ENCODE assay signal across 8 cellular contexts in genomic region chr17:7583253-7584109, GRCh38. TPM values are rescaled to one million over a fixed set of nuclear protein-coding genes. Genes with fewer than 3 reads are reported as not detected.
DNase-seq lines count a peak whose midpoint lies in the region; ATAC-seq and TF ChIP-seq lines count a peak whose summit lies in the region.

TSS of gene MPDU1 (plus strand) at chr17:7583852. CDS start at chr17:7583863, 11 bp downstream.

- peak within 1 kb of the TSS; percentile 95 for H3K4me3 Mint-ChIP-seq in activated T-cell treated with anti-CD3 and anti-CD28 coated beads, Interleukin-2, amount 50 U/mL, for 4 hours

- H3K27me3 Mint-ChIP-seq in activated T-cell treated with anti-CD3 and anti-CD28 coated beads, Interleukin-2, amount 50 U/mL, for 4 hours (ENCODE audit: low read depth) = no peaks in the 10 kb centered on the region

- peak; percentile 90 for DNase-seq in DMS114 treated with DMSO at 0.1 percent for 48 hours (lab: John Stamatoyannopoulos, UW; ENCODE audit: unreplicated experiment)
- peak; percentile 64 for DNase-seq in KG1 (lab: John Stamatoyannopoulos, UW)
- DNase-seq in Panc1 (ENCODE audit: low read depth, low spot score) = peak; percentile 92
- DNase-seq in activated T-cell treated with anti-CD3 and anti-CD28 coated beads, Interleukin-2, amount 50 U/mL, for 4 hours = peak; percentile 93
- DNase-seq in stimulated activated CD8-positive, alpha-beta memory T cell treated with anti-CD3 and anti-CD28 coated beads, Interleukin-7, amount 100 ng/mL, for 24 hours (ENCODE audit: low read depth) = peak; percentile 84

- H3K27me3 ChIP-seq in Panc1 (ENCODE audit: control insufficient read depth, insufficient read depth, low read length) (no peaks in the 10 kb centered on the region), esophagus (ENCODE audit: control insufficient read depth in 1 of 2, insufficient read depth in 2 of 2, low read length in 2 of 2) (no peaks in the 10 kb centered on the region), muscle layer of colon (ENCODE audit: control insufficient read depth in 1 of 2, insufficient read depth in 2 of 2, low read length in 2 of 2) (no peaks in the 10 kb centered on the region)

- H3K36me3 ChIP-seq in Panc1 (ENCODE audit: control insufficient read depth, insufficient read depth, low read length) (no peaks in the 10 kb centered on the region; the same call in 1 of the 2 replicates), esophagus (ENCODE audit: control insufficient read depth in 2 of 2, insufficient read depth in 2 of 2, low read length in 1 of 2) (peaks cover 0 to 10% of the 10 kb centered on the region in 2 donors), muscle layer of colon (ENCODE audit: insufficient read depth, low read length) (peaks cover 27% of the 10 kb centered on the region)

- intact Hi-C loops in Panc1 (cut with micrococcal nuclease; ENCODE audit: unreplicated experiment) = no loop called here

- in situ Hi-C loops in Panc1 (cut with HindIII; ENCODE audit: low pct_unique_long_range_greater_than_20kb, low sequenced_read_pairs) = no loop called here

- TF ChIP-seq CTCF in Panc1 (IDR thresholded peaks at IDR 0.05) = no peak

- POLR2A ChIA-PET in Panc1 (lab: Charles Lee) = interaction anchor here (0.6 to 1.1 kb wide), 2 partner anchors 67 to 104 kb away, joined by 4 to 7 read pairs; partner anchors contain the start of gene TP53

- peak within 1 kb of the TSS; percentile 51 for H3K9ac ChIP-seq in muscle layer of colon (ENCODE audit: low read length)

- peaks cover 51% of the 10 kb centered on the region for H3K4me1 Mint-ChIP-seq in activated T-cell treated with anti-CD3 and anti-CD28 coated beads, Interleukin-2, amount 50 U/mL, for 4 hours (ENCODE audit: low read depth)

- H3K36me3 Mint-ChIP-seq in activated T-cell treated with anti-CD3 and anti-CD28 coated beads, Interleukin-2, amount 50 U/mL, for 4 hours (ENCODE audit: insufficient read depth) = peaks cover 27% of the 10 kb centered on the region

- H3K27ac ChIP-seq in Panc1 (ENCODE audit: low read length) = peak within 1 kb of the TSS; percentile 100
- H3K27ac ChIP-seq in esophagus (ENCODE audit: low read depth in 2 of 2, low read length in 1 of 2) = peak within 1 kb of the TSS; percentile 97 to 100
- H3K27ac ChIP-seq in muscle layer of colon (ENCODE audit: low read depth, low read length) = peak within 1 kb of the TSS; percentile 96

- BruUV-seq in Panc1 (replicated peaks; lab: Mats Ljungman, UMichigan) = TSS peak; percentile 88

- H3K4me1 ChIP-seq in Panc1 (ENCODE audit: control insufficient read depth, insufficient read depth, low read length) (peaks cover 39% of the 10 kb centered on the region), esophagus (ENCODE audit: control insufficient read depth in 2 of 2, insufficient read depth in 2 of 2, low read length in 1 of 2) (peaks cover 9 to 40% of the 10 kb centered on the region in 2 donors), muscle layer of colon (ENCODE audit: insufficient read depth, low read length) (peaks cover 47% of the 10 kb centered on the region)

- H3K9me3 Mint-ChIP-seq in activated T-cell treated with anti-CD3 and anti-CD28 coated beads, Interleukin-2, amount 50 U/mL, for 4 hours = no peaks in the 10 kb centered on the region

- 14% methylated on average over 69 of the region's 69 CpGs for WGBS in esophagus, 2 donors

- ATAC-seq in GM21576 (IDR thresholded peaks at IDR 0.05; ENCODE audit: unreplicated experiment) = peak; percentile 57
- peak; percentile 72 for ATAC-seq in Panc1
- peak; percentile 69 to 71 for ATAC-seq in activated T-cell treated with anti-CD3 and anti-CD28 coated beads, Interleukin-2, amount 50 U/mL, for 4 hours

- H3K4me3 ChIP-seq in Panc1 (ENCODE audit: low read depth in 2 of 2, low read length in 2 of 2) = peak within 1 kb of the TSS; percentile 65 to 66
- peak within 1 kb of the TSS; percentile 65 to 68 for H3K4me3 ChIP-seq in esophagus (ENCODE audit: low read depth in 1 of 2, low read length in 2 of 2)
- peak within 1 kb of the TSS; percentile 64 to 80 for H3K4me3 ChIP-seq in muscle layer of colon (ENCODE audit: low read depth in 1 of 2, low read length in 2 of 2)

- CTCF ChIA-PET in Panc1 (lab: Charles Lee) = no interaction called here

- H3K9me3 ChIP-seq in Panc1 (ENCODE audit: control insufficient read depth, insufficient read depth, low read depth, low read length) (no peaks in the 10 kb centered on the region), esophagus (ENCODE audit: control insufficient read depth in 2 of 2, insufficient read depth in 1 of 2, low read depth in 1 of 2, low read length in 1 of 2) (no peaks in the 10 kb centered on the region), muscle layer of colon (ENCODE audit: low read length) (no peaks in the 10 kb centered on the region)

RNA-seq across cellular contexts. Expression of gene MPDU1, which starts in this region (rescaled TPM):
- 47.1 TPM for total RNA-seq in Panc1 (2021; ENCODE audit: unreplicated experiment)
- polyA plus RNA-seq in Panc1 (2012; ENCODE audit: insufficient read length) = 68.0 TPM
- 100 to 1,000 TPM; 110 to 134 (median 114) TPM for total RNA-seq in activated T-cell treated with anti-CD3 and anti-CD28 coated beads, Interleukin-2, amount 50 U/mL, for 4 hours
- polyA plus RNA-seq in esophagus = 10 to 100 TPM; 56.9 to 60.0 TPM

Comparison
In these comparisons a context has a peak if more than half of its experiments do, and no peak if none do; other contexts are left out.
1. Peak in every context shown above with its lines: DNase-seq, ATAC-seq, H3K4me3 ChIP-seq and H3K27ac ChIP-seq.